ENCODE assay signal across 27 cellular contexts in genomic region chr3:144743325-144743724, GRCh38.
"Had no signal": no experiment of that assay in that cellular context is flagged by ENCODE, and none has a peak within 500 bp of the region (broad histone marks: within the 10 kb centered on the region; RNA-seq: fewer than 3 reads in every experiment).

No MANE protein-coding gene starts in this region.

- H3K4me1 ChIP-seq: breast epithelium had no signal

- DNase-seq: activated CD4-positive, alpha-beta T cell treated with anti-CD3 and anti-CD28 coated beads for 48 hours; activated CD4-positive, alpha-beta T cell treated with anti-CD3 and anti-CD28 coated beads, Interleukin-2, amount 50 U/mL, for 4 hours; activated CD4-positive, CD25-positive, alpha-beta regulatory T cell treated with anti-CD3 and anti-CD28 coated beads, Interleukin-2, amount 50 U/mL, for 72 hours; activated CD8-positive, alpha-beta memory T cell treated with anti-CD3 and anti-CD28 coated beads, Interleukin-2, amount 10 ng/mL, durations not matched to agents 7 days and 5 days; activated effector memory CD4-positive, alpha-beta T cell treated with Interleukin-2 at 50 U/mL for 16 hours; activated naive CD4-positive, alpha-beta T cell; activated T-cell treated with anti-CD3 and anti-CD28 coated beads, Interleukin-2, amount 50 U/mL, for 24 hours; aorta; caudate nucleus; KG1; NCI-H1092 treated with DMSO at 0.1 percent for 48 hours; NCI-H1417 treated with DMSO at 0.1 percent for 48 hours; NCI-H187; NCI-H2081 treated with DMSO at 0.1 percent for 48 hours; NCI-H2171; NCI-H2227 treated with DMSO at 0.1 percent for 48 hours; NCI-H82; PC-9; SHP77 treated with DMSO at 0.1 percent for 48 hours; T-cell; T-helper 2 cell; T1000 had no signal

- H3K36me3 Mint-ChIP-seq: activated CD8-positive, alpha-beta memory T cell treated with anti-CD3 and anti-CD28 coated beads, Interleukin-2, amount 10 ng/mL, durations not matched to agents 7 days and 5 days; activated naive CD4-positive, alpha-beta T cell treated with anti-CD3 and anti-CD28 coated beads, Interleukin-2, amount 50 U/mL, for 24 hours; T-cell; WTC11 had no signal

- ATAC-seq: activated CD8-positive, alpha-beta memory T cell treated with anti-CD3 and anti-CD28 coated beads, Interleukin-2, amount 10 ng/mL, durations not matched to agents 7 days and 5 days; T-cell; WTC11 had no signal

- H3K27ac Mint-ChIP-seq: activated CD8-positive, alpha-beta memory T cell treated with anti-CD3 and anti-CD28 coated beads, Interleukin-2, amount 10 ng/mL, durations not matched to agents 7 days and 5 days; activated naive CD4-positive, alpha-beta T cell treated with anti-CD3 and anti-CD28 coated beads, Interleukin-2, amount 50 U/mL, for 24 hours; activated T-cell treated with anti-CD3 and anti-CD28 coated beads, Interleukin-2, amount 50 U/mL, for 24 hours; activated T-helper 1 cell treated with anti-CD3 and anti-CD28 coated beads, Interleukin-12 subunit alpha, Interleukin-12 subunit beta, Interleukin-2, Interleukin-4 antibody, amounts not matched to agents 30 ng/mL and 10 ng/mL and 1 ng/mL, durations not matched to agents 14 hours and 24 hours and 36 hours; IgD-negative memory B cell; T-cell; WTC11 had no signal

- H3K4me1 Mint-ChIP-seq: activated CD8-positive, alpha-beta memory T cell treated with anti-CD3 and anti-CD28 coated beads, Interleukin-2, amount 10 ng/mL, durations not matched to agents 7 days and 5 days; activated naive CD4-positive, alpha-beta T cell treated with anti-CD3 and anti-CD28 coated beads, Interleukin-2, amount 50 U/mL, for 24 hours; IgD-negative memory B cell; T-cell had no signal

- H3K9me3 ChIP-seq: breast epithelium had no signal

- H3K36me3 ChIP-seq: breast epithelium had no signal

- H2AFZ ChIP-seq: PC-9 had no signal

- H3K4me3 ChIP-seq: breast epithelium, PC-9 had no signal

- H3K27me3 ChIP-seq: breast epithelium had no signal

- H3K27me3 Mint-ChIP-seq: activated CD8-positive, alpha-beta memory T cell treated with anti-CD3 and anti-CD28 coated beads, Interleukin-2, amount 10 ng/mL, durations not matched to agents 7 days and 5 days; activated naive CD4-positive, alpha-beta T cell treated with anti-CD3 and anti-CD28 coated beads, Interleukin-2, amount 50 U/mL, for 24 hours; activated T-cell treated with anti-CD3 and anti-CD28 coated beads, Interleukin-2, amount 50 U/mL, for 24 hours; IgD-negative memory B cell; T-cell had no signal

- H3K4me3 Mint-ChIP-seq: activated CD8-positive, alpha-beta memory T cell treated with anti-CD3 and anti-CD28 coated beads, Interleukin-2, amount 10 ng/mL, durations not matched to agents 7 days and 5 days; activated naive CD4-positive, alpha-beta T cell treated with anti-CD3 and anti-CD28 coated beads, Interleukin-2, amount 50 U/mL, for 24 hours; activated T-cell treated with anti-CD3 and anti-CD28 coated beads, Interleukin-2, amount 50 U/mL, for 24 hours; activated T-helper 1 cell treated with anti-CD3 and anti-CD28 coated beads, Interleukin-12 subunit alpha, Interleukin-12 subunit beta, Interleukin-2, Interleukin-4 antibody, amounts not matched to agents 30 ng/mL and 10 ng/mL and 1 ng/mL, durations not matched to agents 14 hours and 24 hours and 36 hours; IgD-negative memory B cell; T-cell; WTC11 had no signal

- H3K27ac ChIP-seq: breast epithelium, PC-9 had no signal

- H3K9me3 Mint-ChIP-seq: activated naive CD4-positive, alpha-beta T cell treated with anti-CD3 and anti-CD28 coated beads, Interleukin-2, amount 50 U/mL, for 24 hours; activated T-cell treated with anti-CD3 and anti-CD28 coated beads, Interleukin-2, amount 50 U/mL, for 24 hours; IgD-negative memory B cell; WTC11 had no signal

- H3K4me2 ChIP-seq: PC-9 had no signal
